Comparison of ENCODE assay signal across 16 cellular contexts in the genomic region with DNA sequence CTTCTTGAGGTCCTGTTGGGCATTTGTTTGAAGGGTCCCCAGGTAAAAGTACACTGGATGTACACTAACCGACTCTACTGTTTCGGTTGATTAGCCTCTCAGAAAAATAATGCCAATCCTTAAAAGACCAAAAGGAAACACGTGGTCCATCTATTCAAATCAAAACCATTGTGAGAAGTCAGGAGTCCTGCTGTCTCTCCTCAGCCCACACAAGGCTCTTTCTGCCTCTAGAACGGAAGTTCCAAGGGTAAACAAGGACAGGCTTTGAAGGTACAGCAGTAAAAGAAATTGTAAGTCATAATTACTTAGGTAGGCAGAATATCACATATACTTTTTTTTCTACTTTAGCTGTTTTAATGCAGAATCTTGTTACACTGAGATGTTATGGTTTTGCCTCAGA.
DNase-seq lines count a peak whose midpoint lies in the region; ATAC-seq and TF ChIP-seq lines count a peak whose summit lies in the region.
"Had no signal": no experiment of that assay in that cellular context is flagged by ENCODE, and none has a peak within 500 bp of the region (broad histone marks: within the 10 kb centered on the region; RNA-seq: fewer than 3 reads in every experiment).

No MANE protein-coding gene starts in this region.

- no peak overlapping the region for H3K27ac ChIP-seq in DOHH2 (ENCODE audit: low read depth, low read length)
- H3K27ac ChIP-seq: KMS-11, SJCRH30, testis had no signal

- no peaks in the 10 kb centered on the region for H3K27me3 ChIP-seq in DOHH2 (ENCODE audit: control insufficient read depth, low read length)
- H3K27me3 ChIP-seq: testis had no signal

- H3K79me2 ChIP-seq in DOHH2 (ENCODE audit: control insufficient read depth, low read length): no peaks in the 10 kb centered on the region

- DNase-seq in MV-4-11 (lab: John Stamatoyannopoulos, UW) (no peak), superior temporal gyrus (ENCODE audit: extremely low spot score) (no peak), T-helper 9 cell (no peak), DMS153 (lab: John Stamatoyannopoulos, UW) (no peak)
- DNase-seq: activated CD4-positive, alpha-beta T cell treated with anti-CD3 and anti-CD28 coated beads for 48 hours; activated naive CD4-positive, alpha-beta T cell treated with anti-CD3 and anti-CD28 coated beads for 36 hours; left cardiac atrium; NCI-H510A; SJCRH30; stimulated activated CD4-positive, alpha-beta T cell treated with anti-CD3 and anti-CD28 coated beads, Interleukin-4, amount 100 ng/mL, for 4 hours; testis had no signal

- H3F3A ChIP-seq in DOHH2 (ENCODE audit: control insufficient read depth, insufficient read depth): no peaks in the 10 kb centered on the region

- 0 out of 2 replicates have a peak overlapping the region, but pooled peaks have one; percentile 4 for H3K4me2 ChIP-seq in DOHH2 (ENCODE audit: low read length)
- H3K4me2 ChIP-seq: KMS-11 had no signal

- H3K9me3 ChIP-seq in DOHH2 (ENCODE audit: control insufficient read depth, insufficient read depth, low read length): no peaks in the 10 kb centered on the region
- H3K9me3 ChIP-seq: SJCRH30, testis had no signal

- peak; percentile 83 for ATAC-seq in GM19328 (IDR thresholded peaks at IDR 0.05; ENCODE audit: unreplicated experiment)
- ATAC-seq in HG02678 (IDR thresholded peaks at IDR 0.05; ENCODE audit: unreplicated experiment): peak; percentile 65
- ATAC-seq in HG03575 (IDR thresholded peaks at IDR 0.05; ENCODE audit: extremely low read depth, insufficient number of reproducible peaks, low FRiP score, unreplicated experiment): peak; percentile 97
- ATAC-seq: left cardiac atrium had no signal

- H3K9me2 ChIP-seq in DOHH2 (replicated peaks; ENCODE audit: control insufficient read depth, low read length): no peaks in the 10 kb centered on the region

- no peaks in the 10 kb centered on the region for H3K36me3 ChIP-seq in DOHH2 (ENCODE audit: control insufficient read depth, low read length)
- H3K36me3 ChIP-seq: SJCRH30 had no signal

- no peak for TF ChIP-seq CTCF in DOHH2 (IDR thresholded peaks at IDR 0.05; ENCODE audit: low read depth, low read length, poor library complexity, severe bottlenecking)

- H4K20me1 ChIP-seq in DOHH2 (ENCODE audit: control insufficient read depth, insufficient read depth, low read depth, low read length): no peaks in the 10 kb centered on the region

- peaks cover 14% of the 10 kb centered on the region for H3K4me1 ChIP-seq in DOHH2 (ENCODE audit: control insufficient read depth, low read length)
- H3K4me1 ChIP-seq: SJCRH30, testis had no signal

- H3K4me3 ChIP-seq in DOHH2 (ENCODE audit: low read length): no peak overlapping the region
- H3K4me3 ChIP-seq: SJCRH30, testis had no signal
